1 cellular context compared by ENCODE assay signal in the genomic region with DNA sequence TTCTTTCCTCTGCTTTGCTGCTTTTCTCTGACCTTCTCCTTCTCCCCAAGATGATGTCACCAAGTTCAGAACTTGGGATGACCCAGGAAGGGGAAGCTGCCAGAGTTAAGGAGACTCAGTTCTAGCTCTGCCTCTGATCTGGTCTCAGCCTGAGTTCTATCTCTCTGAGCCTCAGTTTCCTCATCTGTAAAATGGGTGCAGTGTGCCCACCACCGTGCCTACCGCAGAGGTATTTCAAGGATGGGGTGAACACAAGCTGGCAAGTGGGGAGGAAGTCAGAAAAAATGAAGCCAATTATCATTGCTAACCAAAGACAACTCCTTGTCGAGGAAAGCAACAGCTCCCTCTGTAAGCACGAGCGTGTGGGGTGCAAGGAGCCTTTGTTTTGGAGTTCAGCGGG.
TF ChIP-seq lines count a peak whose summit lies in the region.

No MANE protein-coding gene starts in this region.

TF ChIP-seq in K562, 482 proteins besides CTCF, POLR2A, EP300 and RAD21 (continued from another document and continues in another):
- no peak for TF ChIP-seq KLF6 (CRISPR knock-in tag; IDR thresholded peaks at IDR 0.05; ENCODE audit: borderline replicate concordance)
- TF ChIP-seq ZNF830 (CRISPR knock-in tag; IDR thresholded peaks at IDR 0.05): no peak
- peak; percentile 81; the same call in 1 of the 2 replicates for TF ChIP-seq HDAC2 (IDR thresholded peaks at IDR 0.05)
- no peak for TF ChIP-seq HLTF (IDR thresholded peaks at IDR 0.05)
- TF ChIP-seq, protein P1, sequence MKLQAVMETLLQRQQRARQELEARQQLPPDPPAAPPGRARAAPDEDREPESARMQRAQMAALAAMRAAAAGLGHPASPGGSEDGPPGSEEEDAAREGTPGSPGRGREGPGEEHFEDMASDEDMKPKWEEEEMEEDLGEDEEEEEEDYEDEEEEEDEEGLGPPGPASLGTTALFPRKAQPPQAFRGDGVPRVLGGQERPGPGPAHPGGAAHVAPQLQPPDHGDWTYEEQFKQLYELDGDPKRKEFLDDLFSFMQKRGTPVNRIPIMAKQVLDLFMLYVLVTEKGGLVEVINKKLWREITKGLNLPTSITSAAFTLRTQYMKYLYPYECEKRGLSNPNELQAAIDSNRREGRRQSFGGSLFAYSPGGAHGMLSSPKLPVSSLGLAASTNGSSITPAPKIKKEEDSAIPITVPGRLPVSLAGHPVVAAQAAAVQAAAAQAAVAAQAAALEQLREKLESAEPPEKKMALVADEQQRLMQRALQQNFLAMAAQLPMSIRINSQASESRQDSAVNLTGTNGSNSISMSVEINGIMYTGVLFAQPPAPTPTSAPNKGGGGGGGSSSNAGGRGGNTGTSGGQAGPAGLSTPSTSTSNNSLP (IDR thresholded peaks at IDR 0.05; ENCODE audit: borderline replicate concordance, low read depth, low read length): no peak
- TF ChIP-seq NR2C1 (IDR thresholded peaks at IDR 0.05): 0 out of 2 replicates have a peak, but pooled peaks have one; percentile 25
- no peak for TF ChIP-seq NR2C1 (tag; IDR thresholded peaks at IDR 0.05)
- no peak for TF ChIP-seq CREB5 (CRISPR knock-in tag; IDR thresholded peaks at IDR 0.05)
- no peak for TF ChIP-seq FOXO4 (CRISPR knock-in tag; IDR thresholded peaks at IDR 0.05)
- TF ChIP-seq, protein P2, sequence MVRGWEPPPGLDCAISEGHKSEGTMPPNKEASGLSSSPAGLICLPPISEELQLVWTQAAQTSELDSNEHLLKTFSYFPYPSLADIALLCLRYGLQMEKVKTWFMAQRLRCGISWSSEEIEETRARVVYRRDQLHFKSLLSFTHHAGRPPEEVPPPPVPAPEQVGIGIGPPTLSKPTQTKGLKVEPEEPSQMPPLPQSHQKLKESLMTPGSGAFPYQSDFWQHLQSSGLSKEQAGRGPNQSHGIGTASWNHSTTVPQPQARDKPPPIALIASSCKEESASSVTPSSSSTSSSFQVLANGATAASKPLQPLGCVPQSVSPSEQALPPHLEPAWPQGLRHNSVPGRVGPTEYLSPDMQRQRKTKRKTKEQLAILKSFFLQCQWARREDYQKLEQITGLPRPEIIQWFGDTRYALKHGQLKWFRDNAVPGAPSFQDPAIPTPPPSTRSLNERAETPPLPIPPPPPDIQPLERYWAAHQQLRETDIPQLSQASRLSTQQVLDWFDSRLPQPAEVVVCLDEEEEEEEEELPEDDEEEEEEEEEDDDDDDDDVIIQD (CRISPR knock-in tag; IDR thresholded peaks at IDR 0.05): no peak
- no peak for TF ChIP-seq POU5F1 (IDR thresholded peaks at IDR 0.05; ENCODE audit: borderline replicate concordance, low read depth, low read length, partially characterized antibody)
- TF ChIP-seq, protein P3, sequence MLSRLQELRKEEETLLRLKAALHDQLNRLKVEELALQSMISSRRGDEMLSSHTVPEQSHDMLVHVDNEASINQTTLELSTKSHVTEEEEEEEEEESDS (CRISPR knock-in tag; IDR thresholded peaks at IDR 0.05): no peak
- TF ChIP-seq, protein P4, sequence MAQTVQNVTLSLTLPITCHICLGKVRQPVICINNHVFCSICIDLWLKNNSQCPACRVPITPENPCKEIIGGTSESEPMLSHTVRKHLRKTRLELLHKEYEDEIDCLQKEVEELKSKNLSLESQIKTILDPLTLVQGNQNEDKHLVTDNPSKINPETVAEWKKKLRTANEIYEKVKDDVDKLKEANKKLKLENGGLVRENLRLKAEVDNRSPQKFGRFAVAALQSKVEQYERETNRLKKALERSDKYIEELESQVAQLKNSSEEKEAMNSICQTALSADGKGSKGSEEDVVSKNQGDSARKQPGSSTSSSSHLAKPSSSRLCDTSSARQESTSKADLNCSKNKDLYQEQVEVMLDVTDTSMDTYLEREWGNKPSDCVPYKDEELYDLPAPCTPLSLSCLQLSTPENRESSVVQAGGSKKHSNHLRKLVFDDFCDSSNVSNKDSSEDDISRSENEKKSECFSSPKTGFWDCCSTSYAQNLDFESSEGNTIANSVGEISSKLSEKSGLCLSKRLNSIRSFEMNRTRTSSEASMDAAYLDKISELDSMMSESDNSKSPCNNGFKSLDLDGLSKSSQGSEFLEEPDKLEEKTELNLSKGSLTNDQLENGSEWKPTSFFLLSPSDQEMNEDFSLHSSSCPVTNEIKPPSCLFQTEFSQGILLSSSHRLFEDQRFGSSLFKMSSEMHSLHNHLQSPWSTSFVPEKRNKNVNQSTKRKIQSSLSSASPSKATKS (CRISPR knock-in tag; IDR thresholded peaks at IDR 0.05): no peak
- TF ChIP-seq, protein P5, sequence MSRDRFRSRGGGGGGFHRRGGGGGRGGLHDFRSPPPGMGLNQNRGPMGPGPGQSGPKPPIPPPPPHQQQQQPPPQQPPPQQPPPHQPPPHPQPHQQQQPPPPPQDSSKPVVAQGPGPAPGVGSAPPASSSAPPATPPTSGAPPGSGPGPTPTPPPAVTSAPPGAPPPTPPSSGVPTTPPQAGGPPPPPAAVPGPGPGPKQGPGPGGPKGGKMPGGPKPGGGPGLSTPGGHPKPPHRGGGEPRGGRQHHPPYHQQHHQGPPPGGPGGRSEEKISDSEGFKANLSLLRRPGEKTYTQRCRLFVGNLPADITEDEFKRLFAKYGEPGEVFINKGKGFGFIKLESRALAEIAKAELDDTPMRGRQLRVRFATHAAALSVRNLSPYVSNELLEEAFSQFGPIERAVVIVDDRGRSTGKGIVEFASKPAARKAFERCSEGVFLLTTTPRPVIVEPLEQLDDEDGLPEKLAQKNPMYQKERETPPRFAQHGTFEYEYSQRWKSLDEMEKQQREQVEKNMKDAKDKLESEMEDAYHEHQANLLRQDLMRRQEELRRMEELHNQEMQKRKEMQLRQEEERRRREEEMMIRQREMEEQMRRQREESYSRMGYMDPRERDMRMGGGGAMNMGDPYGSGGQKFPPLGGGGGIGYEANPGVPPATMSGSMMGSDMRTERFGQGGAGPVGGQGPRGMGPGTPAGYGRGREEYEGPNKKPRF (IDR thresholded peaks at IDR 0.05; ENCODE audit: low read depth, low read length): no peak
- TF ChIP-seq VEZF1 (CRISPR knock-in tag; IDR thresholded peaks at IDR 0.05): no peak
- TF ChIP-seq SMARCA5 (IDR thresholded peaks at IDR 0.05): peak; percentile 82
- TF ChIP-seq, protein P6, sequence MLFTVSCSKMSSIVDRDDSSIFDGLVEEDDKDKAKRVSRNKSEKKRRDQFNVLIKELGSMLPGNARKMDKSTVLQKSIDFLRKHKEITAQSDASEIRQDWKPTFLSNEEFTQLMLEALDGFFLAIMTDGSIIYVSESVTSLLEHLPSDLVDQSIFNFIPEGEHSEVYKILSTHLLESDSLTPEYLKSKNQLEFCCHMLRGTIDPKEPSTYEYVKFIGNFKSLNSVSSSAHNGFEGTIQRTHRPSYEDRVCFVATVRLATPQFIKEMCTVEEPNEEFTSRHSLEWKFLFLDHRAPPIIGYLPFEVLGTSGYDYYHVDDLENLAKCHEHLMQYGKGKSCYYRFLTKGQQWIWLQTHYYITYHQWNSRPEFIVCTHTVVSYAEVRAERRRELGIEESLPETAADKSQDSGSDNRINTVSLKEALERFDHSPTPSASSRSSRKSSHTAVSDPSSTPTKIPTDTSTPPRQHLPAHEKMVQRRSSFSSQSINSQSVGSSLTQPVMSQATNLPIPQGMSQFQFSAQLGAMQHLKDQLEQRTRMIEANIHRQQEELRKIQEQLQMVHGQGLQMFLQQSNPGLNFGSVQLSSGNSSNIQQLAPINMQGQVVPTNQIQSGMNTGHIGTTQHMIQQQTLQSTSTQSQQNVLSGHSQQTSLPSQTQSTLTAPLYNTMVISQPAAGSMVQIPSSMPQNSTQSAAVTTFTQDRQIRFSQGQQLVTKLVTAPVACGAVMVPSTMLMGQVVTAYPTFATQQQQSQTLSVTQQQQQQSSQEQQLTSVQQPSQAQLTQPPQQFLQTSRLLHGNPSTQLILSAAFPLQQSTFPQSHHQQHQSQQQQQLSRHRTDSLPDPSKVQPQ (CRISPR knock-in tag; IDR thresholded peaks at IDR 0.05; ENCODE audit: borderline replicate concordance): no peak
- TF ChIP-seq GTF2F1 (IDR thresholded peaks at IDR 0.05; ENCODE audit: low read depth, low read length): no peak
- TF ChIP-seq, protein P7, sequence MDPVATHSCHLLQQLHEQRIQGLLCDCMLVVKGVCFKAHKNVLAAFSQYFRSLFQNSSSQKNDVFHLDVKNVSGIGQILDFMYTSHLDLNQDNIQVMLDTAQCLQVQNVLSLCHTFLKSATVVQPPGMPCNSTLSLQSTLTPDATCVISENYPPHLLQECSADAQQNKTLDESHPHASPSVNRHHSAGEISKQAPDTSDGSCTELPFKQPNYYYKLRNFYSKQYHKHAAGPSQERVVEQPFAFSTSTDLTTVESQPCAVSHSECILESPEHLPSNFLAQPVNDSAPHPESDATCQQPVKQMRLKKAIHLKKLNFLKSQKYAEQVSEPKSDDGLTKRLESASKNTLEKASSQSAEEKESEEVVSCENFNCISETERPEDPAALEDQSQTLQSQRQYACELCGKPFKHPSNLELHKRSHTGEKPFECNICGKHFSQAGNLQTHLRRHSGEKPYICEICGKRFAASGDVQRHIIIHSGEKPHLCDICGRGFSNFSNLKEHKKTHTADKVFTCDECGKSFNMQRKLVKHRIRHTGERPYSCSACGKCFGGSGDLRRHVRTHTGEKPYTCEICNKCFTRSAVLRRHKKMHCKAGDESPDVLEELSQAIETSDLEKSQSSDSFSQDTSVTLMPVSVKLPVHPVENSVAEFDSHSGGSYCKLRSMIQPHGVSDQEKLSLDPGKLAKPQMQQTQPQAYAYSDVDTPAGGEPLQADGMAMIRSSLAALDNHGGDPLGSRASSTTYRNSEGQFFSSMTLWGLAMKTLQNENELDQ (CRISPR knock-in tag; IDR thresholded peaks at IDR 0.05; ENCODE audit: borderline replicate concordance): no peak
- no peak for TF ChIP-seq JUND (IDR thresholded peaks at IDR 0.05; ENCODE audit: borderline replicate concordance, low read depth, low read length)
- TF ChIP-seq JUND (tag; IDR thresholded peaks at IDR 0.05; ENCODE audit: borderline replicate concordance, low read depth, low read length): no peak
- peak; percentile 57; the same call in 1 of the 2 replicates for TF ChIP-seq PTBP1 (IDR thresholded peaks at IDR 0.05; ENCODE audit: low read depth, low read length)
- TF ChIP-seq, protein P8, sequence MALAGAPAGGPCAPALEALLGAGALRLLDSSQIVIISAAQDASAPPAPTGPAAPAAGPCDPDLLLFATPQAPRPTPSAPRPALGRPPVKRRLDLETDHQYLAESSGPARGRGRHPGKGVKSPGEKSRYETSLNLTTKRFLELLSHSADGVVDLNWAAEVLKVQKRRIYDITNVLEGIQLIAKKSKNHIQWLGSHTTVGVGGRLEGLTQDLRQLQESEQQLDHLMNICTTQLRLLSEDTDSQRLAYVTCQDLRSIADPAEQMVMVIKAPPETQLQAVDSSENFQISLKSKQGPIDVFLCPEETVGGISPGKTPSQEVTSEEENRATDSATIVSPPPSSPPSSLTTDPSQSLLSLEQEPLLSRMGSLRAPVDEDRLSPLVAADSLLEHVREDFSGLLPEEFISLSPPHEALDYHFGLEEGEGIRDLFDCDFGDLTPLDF (CRISPR knock-in tag; IDR thresholded peaks at IDR 0.05): no peak
- TF ChIP-seq, protein P9, sequence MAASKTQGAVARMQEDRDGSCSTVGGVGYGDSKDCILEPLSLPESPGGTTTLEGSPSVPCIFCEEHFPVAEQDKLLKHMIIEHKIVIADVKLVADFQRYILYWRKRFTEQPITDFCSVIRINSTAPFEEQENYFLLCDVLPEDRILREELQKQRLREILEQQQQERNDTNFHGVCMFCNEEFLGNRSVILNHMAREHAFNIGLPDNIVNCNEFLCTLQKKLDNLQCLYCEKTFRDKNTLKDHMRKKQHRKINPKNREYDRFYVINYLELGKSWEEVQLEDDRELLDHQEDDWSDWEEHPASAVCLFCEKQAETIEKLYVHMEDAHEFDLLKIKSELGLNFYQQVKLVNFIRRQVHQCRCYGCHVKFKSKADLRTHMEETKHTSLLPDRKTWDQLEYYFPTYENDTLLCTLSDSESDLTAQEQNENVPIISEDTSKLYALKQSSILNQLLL (CRISPR knock-in tag; IDR thresholded peaks at IDR 0.05; ENCODE audit: borderline replicate concordance): no peak
- TF ChIP-seq, protein P10, sequence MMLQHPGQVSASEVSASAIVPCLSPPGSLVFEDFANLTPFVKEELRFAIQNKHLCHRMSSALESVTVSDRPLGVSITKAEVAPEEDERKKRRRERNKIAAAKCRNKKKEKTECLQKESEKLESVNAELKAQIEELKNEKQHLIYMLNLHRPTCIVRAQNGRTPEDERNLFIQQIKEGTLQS (IDR thresholded peaks at IDR 0.05): 0 out of 2 replicates have a peak, but pooled peaks have one; percentile 22
- TF ChIP-seq, protein P10 (CRISPR knock-in tag; conservative IDR thresholded peaks at IDR 0.05): no peak
- no peak for TF ChIP-seq ATF1 (CRISPR knock-in tag; IDR thresholded peaks at IDR 0.05)
- no peak for TF ChIP-seq ATF1 (tag; IDR thresholded peaks at IDR 0.05)
- TF ChIP-seq MTA3 (IDR thresholded peaks at IDR 0.05; ENCODE audit: borderline replicate concordance): no peak
- no peak for TF ChIP-seq GTF2A2 (tag; IDR thresholded peaks at IDR 0.05)
